8 cellular contexts compared by ENCODE assay signal in the genomic region with DNA sequence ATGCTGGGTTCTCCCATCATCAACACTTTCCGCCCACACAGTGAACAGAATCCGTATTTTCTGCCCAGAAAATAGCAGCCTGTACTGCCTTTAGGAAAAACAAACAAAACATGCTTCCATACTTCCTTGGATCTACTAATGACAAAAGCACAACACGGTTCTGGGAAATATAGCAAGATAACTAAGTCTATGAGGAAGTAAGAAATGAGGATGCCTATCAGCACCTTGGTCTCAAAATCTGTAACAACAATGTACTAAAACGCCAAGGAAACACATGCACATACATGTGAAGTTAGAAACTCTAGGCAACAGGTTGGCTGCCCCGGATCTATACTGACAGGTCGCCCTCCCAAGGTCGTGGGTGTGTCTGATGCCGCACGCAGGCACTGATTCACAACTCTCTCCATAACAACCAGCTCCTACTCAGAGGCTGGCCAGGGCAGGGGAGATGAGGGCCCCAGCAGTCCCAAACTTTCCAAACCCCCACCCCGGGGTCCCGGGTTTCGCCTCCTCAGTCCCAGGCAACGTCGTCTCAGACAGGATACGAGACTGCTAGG. TPM values are rescaled to one million over a fixed set of nuclear protein-coding genes. Genes with fewer than 3 reads are reported as not detected.
DNase-seq lines count a peak whose midpoint lies in the region; ATAC-seq, FAIRE-seq and TF ChIP-seq lines count a peak whose summit lies in the region.

No MANE protein-coding gene starts in this region.

- peaks cover 48% of the 10 kb centered on the region for H3K4me1 Mint-ChIP-seq in stimulated activated effector memory CD8-positive, alpha-beta T cell treated with anti-CD3 and anti-CD28 coated beads, Interleukin-12 subunit alpha, Interleukin-12 subunit beta, amount 100 ng/mL, for 72 hours

- ATAC-seq in GM18502 (IDR thresholded peaks at IDR 0.05; ENCODE audit: poor library complexity, unreplicated experiment) (peak; percentile 29), HG02840 (IDR thresholded peaks at IDR 0.05; ENCODE audit: low FRiP score, unreplicated experiment) (peak; percentile 20)
- peak; percentile 86 for ATAC-seq in stimulated activated effector memory CD8-positive, alpha-beta T cell treated with anti-CD3 and anti-CD28 coated beads, Interleukin-12 subunit alpha, Interleukin-12 subunit beta, amount 100 ng/mL, for 72 hours

- FAIRE-seq in endothelial cell of umbilical vein (lab: Jason Lieb, UNC): no peak

- H3K9me3 ChIP-seq in endothelial cell of umbilical vein (replicated peaks; ENCODE audit: control insufficient read depth, insufficient read depth, low read length) (no peaks in the 10 kb centered on the region), muscle layer of duodenum (ENCODE audit: control insufficient read depth in 1 of 2, low read length in 2 of 2) (no peaks in the 10 kb centered on the region)

- H3K4me1 ChIP-seq in endothelial cell of umbilical vein (ENCODE audit: control insufficient read depth, extremely low read depth, insufficient read depth, low read length) (peaks cover 22% of the 10 kb centered on the region), muscle layer of duodenum (ENCODE audit: control insufficient read depth in 1 of 2, insufficient read depth in 2 of 2, low read length in 2 of 2) (peaks cover 8 to 17% of the 10 kb centered on the region in 2 donors)

- H2AFZ ChIP-seq in endothelial cell of umbilical vein (ENCODE audit: low read depth, low read length): peak overlapping the region; percentile 69

- dilution Hi-C loops in endothelial cell of umbilical vein (cut with MboI; ENCODE audit: extremely low pct_ligation_motif_present, low sequenced_read_pairs): no loop called here

- intact Hi-C loops in endothelial cell of umbilical vein (cut with micrococcal nuclease): loop anchor here (2.0 kb wide), 1 partner anchor 66 kb away; no protein-coding TSS in a partner anchor

- peak overlapping the region; percentile 89 for H3K9ac ChIP-seq in endothelial cell of umbilical vein (replicated peaks; ENCODE audit: extremely low read depth, insufficient read depth, low read length)

- H3K27ac ChIP-seq in endothelial cell of umbilical vein (ENCODE audit: insufficient read depth, low read depth, low read length) (peak overlapping the region; percentile 91), muscle layer of duodenum (ENCODE audit: low read length) (peak overlapping the region; percentile 84)

- H3K27me3 ChIP-seq in endothelial cell of umbilical vein (ENCODE audit: control insufficient read depth in 2 of 2, insufficient read depth in 2 of 2, low read length in 2 of 2) (no peaks in the 10 kb centered on the region), muscle layer of duodenum (ENCODE audit: low read depth, low read length) (no peaks in the 10 kb centered on the region)

- H3K9me1 ChIP-seq in endothelial cell of umbilical vein (replicated peaks; ENCODE audit: control insufficient read depth, extremely low read depth, insufficient read depth, low read length): no peaks in the 10 kb centered on the region

- peaks cover 2% of the 10 kb centered on the region for H3K79me2 ChIP-seq in endothelial cell of umbilical vein (ENCODE audit: control insufficient read depth, insufficient read depth, low read length)

- H3K4me3 Mint-ChIP-seq in stimulated activated effector memory CD8-positive, alpha-beta T cell treated with anti-CD3 and anti-CD28 coated beads, Interleukin-12 subunit alpha, Interleukin-12 subunit beta, amount 100 ng/mL, for 72 hours: peak overlapping the region; percentile 79

- no peak for TF ChIP-seq CTCF in endothelial cell of umbilical vein (IDR thresholded peaks at IDR 0.05; ENCODE audit: extremely low read depth in 1 of 2, insufficient read depth in 1 of 2, low read depth in 1 of 2, low read length in 2 of 2)

- DNase-seq in NCI-H226 (peak; percentile 35), endothelial cell of umbilical vein (ENCODE audit: low read depth, low spot score) (peak; percentile 50), NCI-H1694 treated with DMSO at 0.1 percent for 48 hours (lab: John Stamatoyannopoulos, UW) (no peak)
- peak; percentile 69 for DNase-seq in activated CD8-positive, alpha-beta memory T cell treated with anti-CD3 and anti-CD28 coated beads, Interleukin-2, amount 50 U/mL, for 4 hours
- peak; percentile 44 to 79 for DNase-seq in stimulated activated effector memory CD8-positive, alpha-beta T cell treated with anti-CD3 and anti-CD28 coated beads, Interleukin-12 subunit alpha, Interleukin-12 subunit beta, amount 100 ng/mL, for 72 hours (ENCODE audit: low spot score in 2 of 2)

- H3K9me3 Mint-ChIP-seq in stimulated activated effector memory CD8-positive, alpha-beta T cell treated with anti-CD3 and anti-CD28 coated beads, Interleukin-12 subunit alpha, Interleukin-12 subunit beta, amount 100 ng/mL, for 72 hours: no peaks in the 10 kb centered on the region

- H3K4me2 ChIP-seq in endothelial cell of umbilical vein (ENCODE audit: insufficient read depth, low read length): peak overlapping the region; percentile 93

- H4K20me1 ChIP-seq in endothelial cell of umbilical vein (replicated peaks; ENCODE audit: control insufficient read depth, extremely low read depth, insufficient read depth, low read length): no peaks in the 10 kb centered on the region

- H3K36me3 Mint-ChIP-seq in stimulated activated effector memory CD8-positive, alpha-beta T cell treated with anti-CD3 and anti-CD28 coated beads, Interleukin-12 subunit alpha, Interleukin-12 subunit beta, amount 100 ng/mL, for 72 hours: no peaks in the 10 kb centered on the region

- TF ChIP-seq POLR2A in endothelial cell of umbilical vein (IDR thresholded peaks at IDR 0.05; ENCODE audit: low read depth, low read length): no peak

- no peaks in the 10 kb centered on the region for H3K36me3 ChIP-seq in endothelial cell of umbilical vein (ENCODE audit: control insufficient read depth in 2 of 2, extremely low read depth in 1 of 2, insufficient read depth in 2 of 2, low read length in 2 of 2)
- no peaks in the 10 kb centered on the region for H3K36me3 ChIP-seq in muscle layer of duodenum (ENCODE audit: control insufficient read depth in 1 of 2, insufficient read depth in 2 of 2, low read length in 2 of 2)

- H3K27ac Mint-ChIP-seq in stimulated activated effector memory CD8-positive, alpha-beta T cell treated with anti-CD3 and anti-CD28 coated beads, Interleukin-12 subunit alpha, Interleukin-12 subunit beta, amount 100 ng/mL, for 72 hours: peak overlapping the region; percentile 93

- H3K4me3 ChIP-seq in endothelial cell of umbilical vein (replicated peaks in 1 of 3; ENCODE audit: insufficient read depth in 1 of 3, low read depth in 1 of 3, low read length in 3 of 3): peak overlapping the region; percentile 34 to 69 (median 66)
- peak overlapping the region; percentile 90 to 92 for H3K4me3 ChIP-seq in muscle layer of duodenum (ENCODE audit: low read depth in 1 of 2, low read length in 2 of 2)

- BruUV-seq in endothelial cell of umbilical vein (replicated peaks; lab: Mats Ljungman, UMichigan): TSS peak; percentile 51

- POLR2A ChIA-PET in endothelial cell of umbilical vein (lab: Charles Lee): interaction anchor here (0.6 kb wide), 1 partner anchor 58 kb away, joined by 5 read pairs; no protein-coding TSS in a partner anchor

- CTCF ChIA-PET in endothelial cell of umbilical vein (lab: Charles Lee): interaction anchor here (0.9 kb wide), 2 partner anchors 82 to 374 kb away, joined by 3 read pairs; no protein-coding TSS in a partner anchor

TF ChIP-seq in endothelial cell of umbilical vein, 7 proteins besides CTCF, POLR2A, EP300 and RAD21:
- TF ChIP-seq, protein P1, sequence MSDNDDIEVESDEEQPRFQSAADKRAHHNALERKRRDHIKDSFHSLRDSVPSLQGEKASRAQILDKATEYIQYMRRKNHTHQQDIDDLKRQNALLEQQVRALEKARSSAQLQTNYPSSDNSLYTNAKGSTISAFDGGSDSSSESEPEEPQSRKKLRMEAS (IDR thresholded peaks at IDR 0.05; ENCODE audit: insufficient read depth, insufficient read length): no peak
- TF ChIP-seq MYC (IDR thresholded peaks at IDR 0.05; ENCODE audit: low read depth, low read length) (no peak), FOS (IDR thresholded peaks at IDR 0.05; ENCODE audit: borderline replicate concordance, insufficient read depth, low read length) (no peak), JUN (IDR thresholded peaks at IDR 0.05; ENCODE audit: borderline replicate concordance, insufficient read depth, insufficient read length, low read depth) (no peak), GATA2 (IDR thresholded peaks at IDR 0.05; ENCODE audit: insufficient read depth, insufficient read length, low read depth, low read length) (no peak), POLR2AphosphoS5 (IDR thresholded peaks at IDR 0.05; ENCODE audit: insufficient read depth, low read depth, low read length) (no peak), EZH2 (IDR thresholded peaks at IDR 0.05; ENCODE audit: borderline replicate concordance, low read depth, low read length, severe bottlenecking) (no peak)

RNA-seq across cellular contexts. Expression of a gene that starts 0.7 kb away (rescaled TPM):
- 15.0 and 16.0 TPM in 2 replicates for total RNA-seq in endothelial cell of umbilical vein
- polyA plus RNA-seq in endothelial cell of umbilical vein: 3.4 and 4.9 TPM in 2 replicates
- 4.8 and 4.9 TPM in 2 replicates for polyA plus RNA-seq in endothelial cell of umbilical vein (2011; cell fraction: cytosol; rRNA removed)
- 11.8 and 12.4 TPM in 2 replicates for polyA plus RNA-seq in endothelial cell of umbilical vein (2011; cell fraction: nucleus; rRNA removed)
- 5.1 and 5.5 TPM in 2 replicates for polyA plus RNA-seq in endothelial cell of umbilical vein (2012)
- polyA minus RNA-seq in endothelial cell of umbilical vein: 35.1 and 45.7 TPM in 2 replicates
- polyA minus RNA-seq in endothelial cell of umbilical vein (2011; cell fraction: cytosol; rRNA and poly(A)+ RNA removed): 2.2 TPM
- 79.2 and 109 TPM in 2 replicates for polyA minus RNA-seq in endothelial cell of umbilical vein (2011; cell fraction: nucleus; rRNA and poly(A)+ RNA removed)

Comparison
In these comparisons a context has a peak if more than half of its experiments do, and no peak if none do; other contexts are left out.
1. ATAC-seq: peak in every context shown above with its lines; median percentile 86 in stimulated activated effector memory CD8-positive, alpha-beta T cell treated with anti-CD3 and anti-CD28 coated beads, Interleukin-12 subunit alpha, Interleukin-12 subunit beta, amount 100 ng/mL, for 72 hours; 29 in GM18502; 20 in HG02840.